In genomic region chr11:64226507-64227051, GRCh38 we compare ENCODE assay signal across 8 cellular contexts. TPM values are rescaled to one million over a fixed set of nuclear protein-coding genes. Genes with fewer than 3 reads are reported as not detected.
DNase-seq lines count a peak whose midpoint lies in the region; ATAC-seq, FAIRE-seq and TF ChIP-seq lines count a peak whose summit lies in the region.

No MANE protein-coding gene starts in this region.

- H3K4me1 ChIP-seq in pancreas = peaks cover 8 to 38% (median 20%) of the 10 kb centered on the region in 3 donors

- H3K9me3 ChIP-seq in pancreas = no peaks in the 10 kb centered on the region

- H3K4me1 Mint-ChIP-seq in activated T-helper 2 cell treated with anti-CD3 and anti-CD28 coated beads, Interferon-gamma antibody, Interleukin-2, Interleukin-4, amounts not matched to agents 10 μg/mL and 5 μg/mL and 100 μg/mL, durations not matched to agents 14 hours and 24 hours and 36 hours (ENCODE audit: low read depth) = peaks cover 22% of the 10 kb centered on the region

- no peak for FAIRE-seq in pancreas (lab: Jason Lieb, UNC)

- TF ChIP-seq CTCF in pancreas (IDR thresholded peaks at IDR 0.05) = no peak

- H3K36me3 ChIP-seq in pancreas = no peaks in the 10 kb centered on the region

- WGBS in pancreas, 2 donors = 3% methylated on average over 26 of the region's 26 CpGs

- no peaks in the 10 kb centered on the region for H3K27me3 Mint-ChIP-seq in activated T-helper 2 cell treated with anti-CD3 and anti-CD28 coated beads, Interferon-gamma antibody, Interleukin-2, Interleukin-4, amounts not matched to agents 10 μg/mL and 5 μg/mL and 100 μg/mL, durations not matched to agents 14 hours and 24 hours and 36 hours (ENCODE audit: low read depth)

- intact Hi-C loops in activated T-helper 2 cell treated with anti-CD3 and anti-CD28 coated beads, Interferon-gamma antibody, Interleukin-2, Interleukin-4, amounts not matched to agents 10 μg/mL and 5 μg/mL and 100 μg/mL, durations not matched to agents 14 hours and 24 hours and 36 hours (cut with micrococcal nuclease) = loop anchor here (1.0 to 5.0 kb wide), 3 partner anchors 15 to 39 kb away; partner anchors contain the start of genes FKBP2 and STIP1
- intact Hi-C loops in pancreas (cut with DNase I) = no loop called here

- H3K27me3 ChIP-seq in pancreas = no peaks in the 10 kb centered on the region

- H3K36me3 Mint-ChIP-seq in activated T-helper 2 cell treated with anti-CD3 and anti-CD28 coated beads, Interferon-gamma antibody, Interleukin-2, Interleukin-4, amounts not matched to agents 10 μg/mL and 5 μg/mL and 100 μg/mL, durations not matched to agents 14 hours and 24 hours and 36 hours (ENCODE audit: low read depth) = peaks cover 14% of the 10 kb centered on the region

- peak overlapping the region; percentile 49 to 90 (median 69) for H3K4me3 ChIP-seq in pancreas

- H3K27ac Mint-ChIP-seq in activated T-helper 2 cell treated with anti-CD3 and anti-CD28 coated beads, Interferon-gamma antibody, Interleukin-2, Interleukin-4, amounts not matched to agents 10 μg/mL and 5 μg/mL and 100 μg/mL, durations not matched to agents 14 hours and 24 hours and 36 hours = peak overlapping the region; percentile 62

- no peaks in the 10 kb centered on the region for H3K9me3 Mint-ChIP-seq in activated T-helper 2 cell treated with anti-CD3 and anti-CD28 coated beads, Interferon-gamma antibody, Interleukin-2, Interleukin-4, amounts not matched to agents 10 μg/mL and 5 μg/mL and 100 μg/mL, durations not matched to agents 14 hours and 24 hours and 36 hours

- peak overlapping the region; percentile 84 for H3K4me3 Mint-ChIP-seq in activated T-helper 2 cell treated with anti-CD3 and anti-CD28 coated beads, Interferon-gamma antibody, Interleukin-2, Interleukin-4, amounts not matched to agents 10 μg/mL and 5 μg/mL and 100 μg/mL, durations not matched to agents 14 hours and 24 hours and 36 hours (ENCODE audit: low read depth)

- H3K27ac ChIP-seq in pancreas = peak overlapping the region; percentile 64 to 91 (median 88)

- DNase-seq in DMS79 treated with DMSO at 0.1 percent for 48 hours (lab: John Stamatoyannopoulos, UW) = peak; percentile 86
- peak; percentile 50 for DNase-seq in NOMO-1 treated with dmso at 0.1 percent for 144 hours (lab: John Stamatoyannopoulos, UW; ENCODE audit: unreplicated experiment)
- peak; percentile 59 for DNase-seq in activated T-helper 2 cell treated with anti-CD3 and anti-CD28 coated beads, Interferon-gamma antibody, Interleukin-2, Interleukin-4, amounts not matched to agents 10 μg/mL and 5 μg/mL and 100 μg/mL, durations not matched to agents 14 hours and 24 hours and 36 hours (ENCODE audit: low spot score)
- DNase-seq in germinal center (ENCODE audit: low spot score) = peak; percentile 78
- DNase-seq in pancreas = peak; percentile 73 to 88 (median 74)
- no peak for DNase-seq in foreskin melanocyte
- no peak for DNase-seq in OCI-M2 (lab: John Stamatoyannopoulos, UW; ENCODE audit: unreplicated experiment)

- ATAC-seq in HG02642 (IDR thresholded peaks at IDR 0.05; ENCODE audit: poor library complexity, unreplicated experiment) (peak; percentile 31), pancreas (peak; percentile 38 to 61 (median 56))

RNA-seq across cellular contexts. Expression of gene NUDT22, which starts 0.5 kb away (rescaled TPM):
- 72.8 and 77.0 TPM in 2 replicates for total RNA-seq in activated T-helper 2 cell treated with anti-CD3 and anti-CD28 coated beads, Interferon-gamma antibody, Interleukin-2, Interleukin-4, amounts not matched to agents 10 μg/mL and 5 μg/mL and 100 μg/mL, durations not matched to agents 14 hours and 24 hours and 36 hours
- 10 to 100 TPM; 32.6 to 46.0 (median 38.4) TPM for total RNA-seq in pancreas
- 100 to 1,000 TPM in 1 of 2 donors, 10 to 100 TPM in 1; 69.7 to 115 TPM for polyA plus RNA-seq in pancreas

RNA-seq across cellular contexts. Expression of gene TRPT1, which starts 0.6 kb away (rescaled TPM):
- 33.7 and 35.5 TPM in 2 replicates for total RNA-seq in activated T-helper 2 cell treated with anti-CD3 and anti-CD28 coated beads, Interferon-gamma antibody, Interleukin-2, Interleukin-4, amounts not matched to agents 10 μg/mL and 5 μg/mL and 100 μg/mL, durations not matched to agents 14 hours and 24 hours and 36 hours
- 10 to 100 TPM; 18.6 to 33.1 (median 25.8) TPM for total RNA-seq in pancreas
- 10 to 100 TPM; 74.6 to 78.7 TPM for polyA plus RNA-seq in pancreas

RNA-seq across cellular contexts. Expression of gene DNAJC4, which starts 3.8 kb away (rescaled TPM):
- total RNA-seq in activated T-helper 2 cell treated with anti-CD3 and anti-CD28 coated beads, Interferon-gamma antibody, Interleukin-2, Interleukin-4, amounts not matched to agents 10 μg/mL and 5 μg/mL and 100 μg/mL, durations not matched to agents 14 hours and 24 hours and 36 hours = 24.5 and 25.8 TPM in 2 replicates
- total RNA-seq in pancreas = 10 to 100 TPM; 28.1 to 39.1 (median 33.0) TPM
- 100 to 1,000 TPM in 1 of 2 donors, 10 to 100 TPM in 1; 92.9 to 125 TPM for polyA plus RNA-seq in pancreas

RNA-seq across cellular contexts. Expression of gene VEGFB, which starts 7.8 kb away (rescaled TPM):
- total RNA-seq in activated T-helper 2 cell treated with anti-CD3 and anti-CD28 coated beads, Interferon-gamma antibody, Interleukin-2, Interleukin-4, amounts not matched to agents 10 μg/mL and 5 μg/mL and 100 μg/mL, durations not matched to agents 14 hours and 24 hours and 36 hours = 67.4 and 82.0 TPM in 2 replicates
- 10 to 100 TPM; 54.1 to 87.1 (median 62.2) TPM for total RNA-seq in pancreas
- polyA plus RNA-seq in pancreas = 100 to 1,000 TPM in 1 of 2 donors, 10 to 100 TPM in 1; 61.2 to 115 TPM

RNA-seq across cellular contexts. Expression of gene FKBP2, which starts 14.3 kb away (rescaled TPM):
- 36.6 and 37.1 TPM in 2 replicates for total RNA-seq in activated T-helper 2 cell treated with anti-CD3 and anti-CD28 coated beads, Interferon-gamma antibody, Interleukin-2, Interleukin-4, amounts not matched to agents 10 μg/mL and 5 μg/mL and 100 μg/mL, durations not matched to agents 14 hours and 24 hours and 36 hours
- total RNA-seq in pancreas = 10 to 100 TPM; 37.8 to 64.1 (median 45.6) TPM
- 100 to 1,000 TPM; 307 to 344 TPM for polyA plus RNA-seq in pancreas

Comparison
In these comparisons a context has a peak if more than half of its experiments do, and no peak if none do; other contexts are left out.
1. DNase-seq: peak in DMS79 treated with DMSO at 0.1 percent for 48 hours (single experiment), NOMO-1 treated with dmso at 0.1 percent for 144 hours (single experiment), activated T-helper 2 cell treated with anti-CD3 and anti-CD28 coated beads, Interferon-gamma antibody, Interleukin-2, Interleukin-4, amounts not matched to agents 10 μg/mL and 5 μg/mL and 100 μg/mL, durations not matched to agents 14 hours and 24 hours and 36 hours (single experiment), germinal center (single experiment) and pancreas (6 of 6); none in foreskin melanocyte (single experiment) and OCI-M2 (single experiment).